28 cellular contexts compared by ENCODE assay signal in genomic region chr11:115389790-115390189, GRCh38.
"Had no signal": no experiment of that assay in that cellular context is flagged by ENCODE, and none has a peak within 500 bp of the region (broad histone marks: within the 10 kb centered on the region; RNA-seq: fewer than 3 reads in every experiment).

No MANE protein-coding gene starts in this region.

- H3K4me3 Mint-ChIP-seq: activated B cell treated with CpG ODN at 0.5 μM for 24 hours; activated naive CD8-positive, alpha-beta T cell treated with anti-CD3 and anti-CD28 coated beads for 36 hours; activated T-cell treated with anti-CD3 and anti-CD28 coated beads, Interleukin-2, amount 50 U/mL, for 4 hours; central memory CD8-positive, alpha-beta T cell; effector memory CD8-positive, alpha-beta T cell; natural killer cell had no signal

- H3K9me3 Mint-ChIP-seq: activated B cell treated with CpG ODN at 0.5 μM for 24 hours; activated naive CD8-positive, alpha-beta T cell treated with anti-CD3 and anti-CD28 coated beads for 36 hours; activated T-cell treated with anti-CD3 and anti-CD28 coated beads, Interleukin-2, amount 50 U/mL, for 4 hours; activated T-helper 2 cell treated with anti-CD3 and anti-CD28 coated beads, Interferon-gamma antibody, Interleukin-2, Interleukin-4, amounts not matched to agents 10 μg/mL and 5 μg/mL and 100 μg/mL, durations not matched to agents 14 hours and 24 hours and 36 hours; central memory CD8-positive, alpha-beta T cell; effector memory CD8-positive, alpha-beta T cell; natural killer cell had no signal

- H3K4me1 Mint-ChIP-seq: activated B cell treated with CpG ODN at 0.5 μM for 24 hours; activated naive CD8-positive, alpha-beta T cell treated with anti-CD3 and anti-CD28 coated beads for 36 hours; central memory CD8-positive, alpha-beta T cell; natural killer cell had no signal

- H3K27ac ChIP-seq: breast epithelium, gastrocnemius medialis, neutrophil, ovary, psoas muscle, right atrium auricular region, spleen had no signal

- FAIRE-seq: colon, endothelial cell of umbilical vein, islet of Langerhans had no signal

- ATAC-seq: activated T-cell treated with anti-CD3 and anti-CD28 coated beads, Interleukin-2, amount 50 U/mL, for 4 hours; effector memory CD8-positive, alpha-beta T cell; esophagus mucosa; gastrocnemius medialis; left ventricle myocardium superior; natural killer cell; psoas muscle had no signal

- H3K27me3 ChIP-seq: breast epithelium, gastrocnemius medialis, neutrophil, ovary, right atrium auricular region, spleen had no signal

- H3K4me3 ChIP-seq: breast epithelium, gastrocnemius medialis, ovary, psoas muscle, right atrium auricular region, spleen had no signal

- DNase-seq: activated B cell treated with CpG ODN at 0.5 μM for 24 hours; activated CD4-positive, alpha-beta T cell treated with anti-CD3 and anti-CD28 coated beads for 4 hours; activated CD4-positive, alpha-beta T cell treated with anti-CD3 and anti-CD28 coated beads, Interleukin-2, amount 50 U/mL, for 48 hours; activated CD8-positive, alpha-beta memory T cell treated with anti-CD3 and anti-CD28 coated beads, Interleukin-2, amount 50 U/mL, for 48 hours; activated naive CD4-positive, alpha-beta T cell treated with Interleukin-2 at 50 U/mL for 16 hours; activated naive CD8-positive, alpha-beta T cell treated with anti-CD3 and anti-CD28 coated beads for 36 hours; activated T-cell treated with anti-CD3 and anti-CD28 coated beads, Interleukin-2, amount 50 U/mL, for 4 hours; effector memory CD8-positive, alpha-beta T cell; gastrocnemius medialis; hippocampal formation; left ventricle myocardium superior; mammary epithelial cell; midbrain; natural killer cell; ovary; psoas muscle; spleen; stimulated activated CD4-positive, alpha-beta T cell treated with anti-CD3 and anti-CD28 coated beads, Interleukin-4, amount 100 ng/mL, for 1 hour; stimulated activated naive CD4-positive, alpha-beta T cell had no signal

- H3K9me3 ChIP-seq: breast epithelium, gastrocnemius medialis, neutrophil, ovary, psoas muscle, right atrium auricular region, spleen had no signal

- H3K27ac Mint-ChIP-seq: activated B cell treated with CpG ODN at 0.5 μM for 24 hours; activated naive CD8-positive, alpha-beta T cell treated with anti-CD3 and anti-CD28 coated beads for 36 hours; activated T-helper 2 cell treated with anti-CD3 and anti-CD28 coated beads, Interferon-gamma antibody, Interleukin-2, Interleukin-4, amounts not matched to agents 10 μg/mL and 5 μg/mL and 100 μg/mL, durations not matched to agents 14 hours and 24 hours and 36 hours; effector memory CD8-positive, alpha-beta T cell; natural killer cell had no signal

- H3K4me1 ChIP-seq: breast epithelium, gastrocnemius medialis, psoas muscle, right atrium auricular region, spleen had no signal

- H3K36me3 Mint-ChIP-seq: natural killer cell had no signal

- H3K36me3 ChIP-seq: breast epithelium, gastrocnemius medialis, neutrophil, ovary, right atrium auricular region, spleen had no signal
